In the genomic region with DNA sequence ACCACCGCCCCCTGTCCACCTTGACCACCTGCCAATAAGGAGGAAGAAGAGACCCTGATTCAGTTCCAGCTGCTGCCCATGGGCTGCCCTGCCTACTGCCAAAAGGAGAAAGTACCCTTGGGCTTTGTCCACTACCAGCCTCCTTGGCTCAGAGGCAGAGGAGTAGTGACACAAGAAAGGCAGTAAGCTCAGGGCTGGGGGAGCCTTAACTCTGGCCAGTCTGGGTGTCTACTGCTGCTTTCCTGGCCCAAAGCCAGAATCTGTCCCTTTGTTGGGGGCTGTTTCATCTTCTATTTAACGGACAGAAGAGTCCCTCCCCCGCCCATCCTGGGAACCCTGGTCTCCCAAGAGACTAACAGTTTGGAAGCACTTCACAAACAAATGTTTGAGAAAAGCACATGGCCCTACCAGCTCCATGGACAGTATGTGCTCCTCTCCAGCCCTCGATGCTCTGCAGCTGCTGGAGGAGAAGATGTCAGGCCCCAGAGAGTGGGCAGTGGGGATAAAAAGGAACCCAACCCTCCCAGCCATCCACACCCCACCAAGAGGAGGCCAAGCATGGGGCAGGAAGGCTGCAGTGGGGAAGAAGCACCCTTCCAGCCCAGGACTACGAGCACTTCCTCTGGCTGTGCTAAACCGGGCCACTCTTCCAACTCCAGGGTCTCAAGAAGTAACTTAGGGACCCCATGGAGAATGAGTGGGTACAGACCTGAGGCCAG, we compare ENCODE assay signal across 9 cellular contexts. TPM values are rescaled to one million over a fixed set of nuclear protein-coding genes. Genes with fewer than 3 reads are reported as not detected.
A peak's percentile ranks its signal among the peaks of the same experiment; 100 is the strongest.
DNase-seq lines count a peak whose midpoint lies in the region; ATAC-seq and TF ChIP-seq lines count a peak whose summit lies in the region.
"Had no signal": no experiment of that assay in that cellular context is flagged by ENCODE, and none has a peak within 500 bp of the region (broad histone marks: within the 10 kb centered on the region; RNA-seq: fewer than 3 reads in every experiment).

No MANE protein-coding gene starts in this region.

- intact Hi-C loops in esophagus squamous epithelium (cut with DNase I) (no loop called here), gastrocnemius medialis (cut with DNase I; ENCODE audit: low total_unique reads) (loop anchor here (5.0 kb wide), 1 partner anchor 269 kb away; the partner anchor contains the start of gene GMPPA)

- H3K4me1 ChIP-seq in esophagus squamous epithelium (peaks cover 18 to 44% (median 23%) of the 10 kb centered on the region in 3 donors), gastrocnemius medialis (peaks cover 22 to 27% of the 10 kb centered on the region in 2 donors)

- no peaks in the 10 kb centered on the region for H3K27me3 ChIP-seq in esophagus squamous epithelium
- H3K27me3 ChIP-seq in gastrocnemius medialis: no peaks in the 10 kb centered on the region

- no peak for ATAC-seq in gastrocnemius medialis
- ATAC-seq in GM18505 (IDR thresholded peaks at IDR 0.05; ENCODE audit: unreplicated experiment): no peak

- H3K36me3 ChIP-seq in esophagus squamous epithelium (peaks cover 26 to 64% (median 34%) of the 10 kb centered on the region in 3 donors), gastrocnemius medialis (peaks cover 9 to 59% of the 10 kb centered on the region in 2 donors)

- H3K4me3 ChIP-seq in GM12875 (ENCODE audit: low read depth, low read length): peak overlapping the region; percentile 84
- peak overlapping the region; percentile 84 to 90 (median 90) for H3K4me3 ChIP-seq in esophagus squamous epithelium
- peak overlapping the region; percentile 73 to 95 (median 90) for H3K4me3 ChIP-seq in gastrocnemius medialis

- TF ChIP-seq POLR2A in esophagus squamous epithelium (IDR thresholded peaks at IDR 0.05) (no peak), gastrocnemius medialis (IDR thresholded peaks at IDR 0.05) (no peak), GM18505 (IDR thresholded peaks at IDR 0.05; ENCODE audit: borderline replicate concordance, extremely low read depth, insufficient read depth, insufficient read length) (no peak)

- in situ Hi-C loops in gastrocnemius medialis (cut with MboI; ENCODE audit: low sequenced_read_pairs in 4 of 4): no loop called here

- CTCF ChIA-PET in RWPE1 (lab: Yijun Ruan, JAX): interaction anchor here (0.7 to 1.2 kb wide), 4 partner anchors 22 to 154 kb away, joined by 3 to 7 read pairs (median 5); partner anchors contain the start of gene ZFAND2B

- 60 to 61% methylated on average over 1 to 6 of the region's 6 CpGs for WGBS in esophagus squamous epithelium, 2 donors

- POLR2A ChIA-PET in RWPE1 (lab: Yijun Ruan, JAX; ENCODE audit: low non-redundant PET): no interaction called here

- H3K9me3 ChIP-seq in esophagus squamous epithelium: no peaks in the 10 kb centered on the region
- no peaks in the 10 kb centered on the region for H3K9me3 ChIP-seq in gastrocnemius medialis

- DNase-seq in RWPE1 (ENCODE audit: low spot score) (no peak), esophagus squamous epithelium (lab: John Stamatoyannopoulos, UW) (no peak), gastrocnemius medialis (no peak), midbrain (lab: John Stamatoyannopoulos, UW) (no peak), activated gamma-delta T cell treated with Interleukin-2 at 50 U/mL for 16 hours (no peak), NCI-H2171 (lab: John Stamatoyannopoulos, UW) (no peak)
- DNase-seq: NK-92 treated with Interleukin-12 subunit alpha and Interleukin-12 subunit beta, amount 100 ng/mL, for 24 hours had no signal

- no peak for TF ChIP-seq CTCF in GM12875 (IDR thresholded peaks at IDR 0.05; ENCODE audit: borderline replicate concordance, insufficient read depth, low read depth, low read length)
- TF ChIP-seq CTCF in RWPE1 (conservative IDR thresholded peaks at IDR 0.05; ENCODE audit: low read depth): no peak
- no peak for TF ChIP-seq CTCF in esophagus squamous epithelium (IDR thresholded peaks at IDR 0.05)
- no peak for TF ChIP-seq CTCF in gastrocnemius medialis (IDR thresholded peaks at IDR 0.05 in 4 of 5, conservative IDR thresholded peaks at IDR 0.05 in 1 of 5)

- H3K27ac ChIP-seq in RWPE1 (peak overlapping the region; percentile 95), esophagus squamous epithelium (peak overlapping the region; percentile 95 to 99 (median 95)), gastrocnemius medialis (peak overlapping the region; percentile 85 to 99 (median 90))

RNA-seq across cellular contexts. Expression of gene ATG9A, which starts 1.3 kb away (rescaled TPM):
- total RNA-seq in esophagus squamous epithelium: 10 to 100 TPM; 37.8 to 55.1 (median 45.2) TPM
- total RNA-seq in gastrocnemius medialis: 100 to 1,000 TPM; 111 to 208 (median 176) TPM

RNA-seq across cellular contexts. Expression of gene ANKZF1, which starts 1.4 kb away (rescaled TPM):
- total RNA-seq in esophagus squamous epithelium (10 to 100 TPM; 10.2 to 54.9 (median 27.6) TPM), gastrocnemius medialis (10 to 100 TPM; 13.0 to 23.0 (median 19.1) TPM)

RNA-seq across cellular contexts. Expression of gene ABCB6, which starts 9.4 kb away (rescaled TPM):
- total RNA-seq in esophagus squamous epithelium (10 to 100 TPM; 22.1 to 45.3 (median 31.6) TPM), gastrocnemius medialis (10 to 100 TPM; 15.0 to 45.8 (median 31.8) TPM)

RNA-seq across cellular contexts. Expression of gene GLB1L, which starts 17.1 kb away (rescaled TPM):
- total RNA-seq in esophagus squamous epithelium: 1 to 10 TPM; 1.2 to 2.3 (median 1.7) TPM
- 1 to 10 TPM; 1.0 to 3.6 (median 1.3) TPM for total RNA-seq in gastrocnemius medialis

RNA-seq across cellular contexts. Expression of gene STK16, which starts 17.1 kb away (rescaled TPM):
- 10 to 100 TPM in 3 of 4 donors, 1 to 10 TPM in 1; 8.6 to 27.4 (median 19.3) TPM for total RNA-seq in esophagus squamous epithelium
- 10 to 100 TPM in 3 of 4 donors, 1 to 10 TPM in 1; 4.4 to 19.3 (median 14.2) TPM for total RNA-seq in gastrocnemius medialis
